ENCODE assay signal across 8 cellular contexts in the genomic region with DNA sequence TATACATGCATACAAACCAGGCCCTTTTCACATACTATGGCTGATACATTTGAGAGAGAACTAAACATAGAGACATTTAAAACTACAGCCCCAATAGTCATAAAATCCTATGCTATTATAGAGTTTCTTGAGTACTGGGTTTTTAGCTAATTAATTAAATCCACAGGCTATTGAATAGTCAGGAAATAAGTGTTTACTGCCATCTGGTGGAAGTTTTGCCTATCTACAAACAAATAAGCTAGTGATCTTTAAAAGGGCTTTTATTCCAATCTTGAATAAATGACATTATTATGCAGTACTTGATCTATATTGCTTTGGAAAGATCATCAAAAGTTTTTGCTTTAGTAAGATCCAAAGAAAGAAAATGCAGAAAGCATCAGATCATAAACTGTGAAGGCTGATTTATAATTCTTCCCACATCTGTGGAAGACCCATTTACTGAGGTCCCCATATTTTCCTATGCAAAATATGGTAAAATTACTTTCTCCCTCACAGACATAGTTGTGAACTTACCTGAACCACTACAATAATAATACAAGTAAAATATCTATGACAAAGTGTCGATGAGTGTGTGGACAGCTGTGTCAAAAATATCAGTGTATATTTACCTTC.
DNase-seq lines count a peak whose midpoint lies in the region; ATAC-seq and TF ChIP-seq lines count a peak whose summit lies in the region.

No MANE protein-coding gene starts in this region.

- H3K9me3 Mint-ChIP-seq in chondrocyte (ENCODE audit: low read depth) (no peaks in the 10 kb centered on the region), nephron (no peaks in the 10 kb centered on the region)

- H3K27ac Mint-ChIP-seq in chondrocyte (ENCODE audit: unreplicated experiment): no peak overlapping the region
- H3K27ac Mint-ChIP-seq in nephron: no peak overlapping the region

- ATAC-seq in HG02981 (IDR thresholded peaks at IDR 0.05; ENCODE audit: unreplicated experiment): no peak

- H3K27me3 Mint-ChIP-seq in chondrocyte (ENCODE audit: low read depth) (no peaks in the 10 kb centered on the region), nephron (ENCODE audit: low read depth) (no peaks in the 10 kb centered on the region)

- peak; percentile 50 for TF ChIP-seq CTCF in AG09319 (IDR thresholded peaks at IDR 0.05; ENCODE audit: low read depth, low read length)
- 0 out of 2 replicates have a peak, but pooled peaks have one; percentile 19 for TF ChIP-seq CTCF in GM12874 (IDR thresholded peaks at IDR 0.05; ENCODE audit: insufficient read depth, low read depth, low read length)
- peak; percentile 94 for TF ChIP-seq CTCF in chondrocyte (IDR thresholded peaks at IDR 0.05)
- TF ChIP-seq CTCF in nephron (IDR thresholded peaks at IDR 0.05; ENCODE audit: unreplicated experiment in 3 of 3): peak; percentile 65 to 79 (median 70)

- peaks cover 7% of the 10 kb centered on the region for H3K36me3 Mint-ChIP-seq in chondrocyte (ENCODE audit: low read depth)
- peaks cover 12% of the 10 kb centered on the region for H3K36me3 Mint-ChIP-seq in nephron (ENCODE audit: low read depth)

- DNase-seq in AG09319 (ENCODE audit: extremely low read depth, low read depth) (peak; percentile 27), NCI-H748 treated with DMSO at 0.1 percent for 48 hours (lab: John Stamatoyannopoulos, UW) (peak; percentile 47), chondrocyte (ENCODE audit: low spot score) (no peak), occipital lobe (lab: John Stamatoyannopoulos, UW) (no peak)
- no peak for DNase-seq in stimulated activated CD4-positive, alpha-beta T cell treated with anti-CD3 and anti-CD28 coated beads, Interleukin-12 subunit alpha, Interleukin-12 subunit beta, amount 100 ng/mL, for 4 hours

- H3K4me3 Mint-ChIP-seq in chondrocyte (ENCODE audit: unreplicated experiment) (no peak overlapping the region), nephron (no peak overlapping the region)

- H3K4me1 Mint-ChIP-seq in chondrocyte (ENCODE audit: low read depth): peaks cover 14% of the 10 kb centered on the region
- H3K4me1 Mint-ChIP-seq in nephron: no peaks in the 10 kb centered on the region

Comparison
In these comparisons a context has a peak if more than half of its experiments do, and no peak if none do; other contexts are left out.
1. DNase-seq: peak in AG09319 (single experiment) and NCI-H748 treated with DMSO at 0.1 percent for 48 hours (single experiment); none in chondrocyte (single experiment), occipital lobe (single experiment) and stimulated activated CD4-positive, alpha-beta T cell treated with anti-CD3 and anti-CD28 coated beads, Interleukin-12 subunit alpha, Interleukin-12 subunit beta, amount 100 ng/mL, for 4 hours (single experiment).
2. CTCF ChIP-seq: peak in every context shown above with its lines; median percentile 94 in chondrocyte; 70 in nephron; 50 in AG09319; 19 in GM12874.